8 cellular contexts compared by ENCODE assay signal in the genomic region with DNA sequence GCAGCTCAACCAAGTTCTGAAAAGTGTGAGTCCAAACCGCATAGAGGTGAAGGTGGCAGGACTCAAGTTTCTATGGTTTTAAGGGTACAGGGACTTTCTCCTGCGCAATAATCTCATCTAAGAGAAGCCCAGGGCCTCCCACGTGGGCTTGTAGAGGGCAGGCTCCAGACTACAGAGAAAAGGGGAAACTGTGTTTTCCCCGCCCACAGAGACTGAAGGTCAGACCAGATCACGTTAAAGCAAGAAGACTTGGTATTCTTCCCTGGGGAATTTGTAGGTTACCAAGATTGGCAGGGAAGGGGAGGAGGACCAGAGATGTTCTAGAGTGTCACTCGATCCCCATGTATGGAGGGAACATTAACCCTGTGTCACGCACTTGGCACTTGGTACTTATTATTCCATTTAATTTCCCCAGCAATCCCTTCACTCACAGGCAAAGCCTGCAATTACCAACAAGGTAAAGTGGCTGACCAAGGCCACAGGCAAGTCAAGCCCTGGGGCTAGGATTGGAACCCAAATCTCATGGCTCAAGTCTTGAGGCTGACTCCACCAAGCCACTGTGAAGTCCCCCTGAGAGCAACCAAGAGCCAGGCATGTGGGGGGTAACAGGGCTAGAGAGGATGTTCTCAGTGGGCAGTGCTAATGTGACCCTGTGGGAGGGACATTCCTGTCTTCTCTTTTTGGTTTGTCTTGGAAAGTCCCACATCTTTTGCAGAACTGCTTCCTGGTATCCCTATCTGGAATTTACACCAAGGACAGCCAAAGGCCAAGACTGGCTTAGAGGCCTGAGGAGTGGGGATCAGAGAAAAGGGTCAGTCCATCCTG. TPM values are rescaled to one million over a fixed set of nuclear protein-coding genes. Genes with fewer than 3 reads are reported as not detected.
A peak's percentile ranks its signal among the peaks of the same experiment; 100 is the strongest.
DNase-seq lines count a peak whose midpoint lies in the region; ATAC-seq and TF ChIP-seq lines count a peak whose summit lies in the region.

No MANE protein-coding gene starts in this region.

- peaks cover 43 to 52% (median 44%) of the 10 kb centered on the region in 3 donors for H3K4me1 Mint-ChIP-seq in naive B cell
- H3K4me1 Mint-ChIP-seq in mesothelial cell of epicardium, result peaks cover 10% of the 10 kb centered on the region

- H3K4me1 ChIP-seq in PC-3 (ENCODE audit: insufficient read depth, low read length), result no peaks in the 10 kb centered on the region

- no peaks in the 10 kb centered on the region for H3K79me2 ChIP-seq in PC-3 (ENCODE audit: low read length)

- no peaks in the 10 kb centered on the region for H3K27me3 Mint-ChIP-seq in naive B cell
- peaks cover 14% of the 10 kb centered on the region for H3K27me3 Mint-ChIP-seq in mesothelial cell of epicardium (ENCODE audit: low read depth)

- no peak overlapping the region for H2AFZ ChIP-seq in PC-3 (ENCODE audit: low read length)

- no peak overlapping the region for H3K27ac ChIP-seq in PC-3 (ENCODE audit: low read length)

- H3K4me3 ChIP-seq in NB4 (ENCODE audit: low read depth, low read length), result no peak overlapping the region
- H3K4me3 ChIP-seq in PC-3 (ENCODE audit: low read length), result no peak overlapping the region

- H3K27me3 ChIP-seq in PC-3 (ENCODE audit: low read length), result no peaks in the 10 kb centered on the region

- H3K36me3 ChIP-seq in PC-3 (ENCODE audit: low read depth, low read length), result no peaks in the 10 kb centered on the region

- POLR2A ChIA-PET in PC-3 (lab: Charles Lee; ENCODE audit: unreplicated experiment), result no interaction called here

- H3F3A ChIP-seq in PC-3 (ENCODE audit: low read length, unreplicated experiment), result no peaks in the 10 kb centered on the region

- no peak for TF ChIP-seq POLR2A in NB4 (IDR thresholded peaks at IDR 0.05; ENCODE audit: extremely low read depth, insufficient read length)

- no peak overlapping the region for H3K4me2 ChIP-seq in PC-3 (ENCODE audit: low read length)

- no peaks in the 10 kb centered on the region for H3K9me3 ChIP-seq in PC-3 (ENCODE audit: low read length)

- DNase-seq in NB4 (ENCODE audit: low read depth), result peak; percentile 94
- peak; percentile 44 for DNase-seq in naive B cell
- no peak for DNase-seq in NK-92 (lab: John Stamatoyannopoulos, UW; ENCODE audit: unreplicated experiment)
- no peak for DNase-seq in SW 1271 (lab: John Stamatoyannopoulos, UW)
- DNase-seq in PC-3, result no peak
- DNase-seq in mesothelial cell of epicardium (ENCODE audit: low spot score in 2 of 2, unreplicated experiment in 2 of 2), result no peak

- intact Hi-C loops in PC-3 (cut with micrococcal nuclease), result no loop called here

- peak; percentile 81 for ATAC-seq in GM18868 (IDR thresholded peaks at IDR 0.05; ENCODE audit: unreplicated experiment)
- ATAC-seq in HG02588 (IDR thresholded peaks at IDR 0.05; ENCODE audit: unreplicated experiment), result peak; percentile 76
- ATAC-seq in naive B cell (ENCODE audit: low read depth in 2 of 2), result peak; percentile 95 to 98
- ATAC-seq in PC-3, result no peak

- H3K27ac Mint-ChIP-seq in naive B cell (peak overlapping the region in 5 of 6 donors; percentile 66 to 82 (median 79)), mesothelial cell of epicardium (no peak overlapping the region)

- H3K9me2 ChIP-seq in PC-3 (replicated peaks; ENCODE audit: low read length), result no peaks in the 10 kb centered on the region

- H3K4me3 Mint-ChIP-seq in naive B cell, result peak overlapping the region in 5 of 8 donors; percentile 22 to 61 (median 37)
- H3K4me3 Mint-ChIP-seq in mesothelial cell of epicardium, result no peak overlapping the region

- H3K36me3 Mint-ChIP-seq in naive B cell, result no peaks in the 10 kb centered on the region
- H3K36me3 Mint-ChIP-seq in mesothelial cell of epicardium, result no peaks in the 10 kb centered on the region

- H3K9ac ChIP-seq in PC-3 (ENCODE audit: low read length), result no peak overlapping the region

- H4K20me1 ChIP-seq in PC-3 (ENCODE audit: low read length), result no peaks in the 10 kb centered on the region

- peaks cover 0 to 6% (median 0%) of the 10 kb centered on the region in 7 donors for H3K9me3 Mint-ChIP-seq in naive B cell
- H3K9me3 Mint-ChIP-seq in mesothelial cell of epicardium, result peaks cover 3% of the 10 kb centered on the region

- no peak for TF ChIP-seq CTCF in NB4 (IDR thresholded peaks at IDR 0.05; ENCODE audit: low read depth, low read length)
- no peak for TF ChIP-seq CTCF in PC-3 (conservative IDR thresholded peaks at IDR 0.05; ENCODE audit: low read depth, low read length)
- no peak for TF ChIP-seq CTCF in mesothelial cell of epicardium (IDR thresholded peaks at IDR 0.05; ENCODE audit: unreplicated experiment)

- CTCF ChIA-PET in PC-3 (lab: Charles Lee), result no interaction called here

- no TSS peak for BruUV-seq in PC-3 (replicated peaks; lab: Mats Ljungman, UMichigan)

RNA-seq across cellular contexts. Expression of gene NEK6, which starts 18.3 kb away (rescaled TPM):
- 10 to 100 TPM in 2 of 6 donors, 1 to 10 TPM in 4; 4.5 to 15.2 (median 8.0) TPM for polyA plus RNA-seq in naive B cell (ENCODE audit: low read depth in 6 of 6)
- total RNA-seq in PC-3 (2014; rRNA removed), result 21.1 and 22.1 TPM in 2 replicates
- 40.5 to 45.5 TPM (median 42.9 TPM) in 3 replicates for total RNA-seq in mesothelial cell of epicardium

Comparison
In these comparisons a context has a peak if more than half of its experiments do, and no peak if none do; other contexts are left out.
1. DNase-seq: peak in NB4 (single experiment) and naive B cell (single experiment); none in NK-92 (single experiment), SW 1271 (0 of 2), PC-3 (single experiment) and mesothelial cell of epicardium (0 of 2).